Comparison of ENCODE assay signal across 17 cellular contexts in the genomic region with DNA sequence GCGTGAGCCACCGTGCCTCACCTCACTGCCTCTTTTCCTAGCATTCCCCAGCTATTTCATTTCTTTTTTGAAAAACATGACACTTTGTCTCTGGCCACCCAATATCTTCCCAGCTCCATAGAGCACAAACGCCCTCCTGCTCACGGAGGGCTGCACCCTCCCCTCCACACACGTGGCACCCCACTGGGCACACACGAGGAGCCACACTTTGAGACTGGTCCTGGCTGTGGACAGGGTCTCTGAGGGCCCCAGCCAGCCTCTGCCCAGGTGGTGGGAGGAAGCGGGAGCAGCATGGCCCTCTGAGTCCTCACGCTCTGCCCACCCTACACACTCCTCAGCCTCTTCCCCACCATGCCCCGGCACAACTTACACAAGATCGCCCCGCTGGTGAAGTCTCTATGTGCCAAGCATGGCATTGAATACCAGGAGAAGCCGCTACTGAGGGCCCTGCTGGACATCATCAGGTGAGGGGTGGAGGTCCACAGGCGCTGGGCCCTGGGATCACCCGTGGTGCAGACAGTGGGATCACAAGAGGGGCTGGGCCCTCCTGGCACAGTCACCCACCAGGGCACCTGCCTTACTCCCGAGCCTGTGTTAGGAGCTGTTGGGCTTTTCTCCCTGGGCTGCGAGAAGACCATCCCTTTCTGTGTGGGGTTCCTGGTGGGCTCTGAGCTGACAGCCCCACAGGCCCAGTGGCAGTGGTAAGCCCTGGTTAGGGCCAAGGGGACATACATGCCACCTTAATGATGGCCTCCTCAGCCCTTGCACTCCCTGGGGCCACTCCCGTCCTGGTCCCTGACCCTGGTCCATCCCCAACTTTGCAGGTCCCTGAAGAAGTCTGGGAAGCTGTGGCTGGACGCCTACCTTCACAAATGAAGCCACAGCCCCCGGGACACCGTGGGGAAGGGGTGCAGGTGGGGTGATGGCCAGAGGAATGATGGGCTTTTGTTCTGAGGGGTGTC. TPM values are rescaled to one million over a fixed set of nuclear protein-coding genes. Genes with fewer than 3 reads are reported as not detected.
"Had no signal": no experiment of that assay in that cellular context is flagged by ENCODE, and none has a peak within 500 bp of the region (broad histone marks: within the 10 kb centered on the region; RNA-seq: fewer than 3 reads in every experiment).

No MANE protein-coding gene starts in this region.

- H3K36me3 ChIP-seq: breast epithelium, gastrocnemius medialis, neural progenitor cell, pancreas had no signal

- H3K27me3 ChIP-seq: breast epithelium, gastrocnemius medialis, heart left ventricle, left lung, neural progenitor cell, pancreas had no signal

- ATAC-seq: activated T-cell treated with anti-CD3 and anti-CD28 coated beads, Interleukin-2, amount 50 U/mL, for 4 hours; esophagus mucosa; gastrocnemius medialis; heart left ventricle; left lung; pancreas; sciatic nerve; stimulated activated memory B cell treated with anti-CD40 and anti-IgM and Interleukin-4, amounts not matched to agents 10 μg/mL and 1 μg/mL and 100 μg/mL, for 72 hours; T-cell had no signal

- H3K9me3 ChIP-seq: breast epithelium, gastrocnemius medialis, heart left ventricle, left lung, pancreas had no signal

- H3K9ac ChIP-seq: neural progenitor cell had no signal

- H3K4me2 ChIP-seq: neural progenitor cell had no signal

- H2AFZ ChIP-seq: neural progenitor cell had no signal

- H3K27ac ChIP-seq: breast epithelium, gastrocnemius medialis, heart left ventricle, left lung, neural progenitor cell, pancreas had no signal

- DNase-seq: activated B cell treated with CpG ODN at 0.5 μM for 24 hours; activated CD4-positive, alpha-beta T cell treated with anti-CD3 and anti-CD28 coated beads for 4 hours; activated CD8-positive, alpha-beta memory T cell treated with anti-CD3 and anti-CD28 coated beads, Interleukin-2, amount 50 U/mL, for 4 hours; activated T-cell treated with anti-CD3 and anti-CD28 coated beads, Interleukin-2, amount 50 U/mL, for 4 hours; cerebellar nuclear complex; effector CD4-positive, alpha-beta T cell; gastrocnemius medialis; heart left ventricle; left lung; stimulated activated CD4-positive, alpha-beta T cell treated with anti-CD3 and anti-CD28 coated beads, Interleukin-4, amount 100 ng/mL, for 24 hours; T-cell had no signal

- H3K4me3 ChIP-seq: breast epithelium, gastrocnemius medialis, heart left ventricle, left lung, neural progenitor cell, pancreas had no signal

- H3K4me1 ChIP-seq: breast epithelium, gastrocnemius medialis, left lung, pancreas had no signal

RNA-seq across cellular contexts. Expression of gene RAB3IL1, which starts 52.3 kb away (rescaled TPM):
- total RNA-seq: activated B cell treated with CpG ODN at 0.5 μM for 24 hours had no signal
